8 cellular contexts compared by ENCODE assay signal in the genomic region with DNA sequence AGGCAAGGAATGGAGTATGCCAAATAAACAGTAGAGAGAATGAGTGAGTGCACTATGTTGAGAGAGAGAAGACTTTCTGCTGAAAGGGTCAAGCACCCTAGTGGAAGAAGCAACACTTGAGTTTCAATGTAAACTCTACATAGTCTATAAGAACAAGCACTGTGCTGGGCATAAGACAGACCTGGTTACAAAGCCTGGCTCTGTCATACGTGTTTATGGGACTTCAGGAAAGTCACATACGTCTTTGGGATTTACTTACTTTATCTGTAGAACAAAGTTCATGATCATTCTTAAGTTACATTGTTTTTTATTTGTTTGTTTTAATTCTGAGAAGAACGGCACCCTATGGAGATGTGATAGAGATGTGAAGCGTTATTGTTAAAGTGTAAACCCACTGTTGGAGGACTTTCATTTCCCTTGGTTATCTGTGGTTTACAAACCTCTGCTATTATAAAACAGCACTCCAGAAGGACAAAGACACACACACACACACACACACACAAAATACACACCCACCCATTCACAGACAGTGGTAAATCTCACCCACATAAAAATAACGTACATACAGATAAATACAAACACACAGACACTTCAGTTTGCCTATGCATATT.
"Had no signal": no experiment of that assay in that cellular context is flagged by ENCODE, and none has a peak within 500 bp of the region (broad histone marks: within the 10 kb centered on the region; RNA-seq: fewer than 3 reads in every experiment).

No MANE protein-coding gene starts in this region.

- H3K4me3 ChIP-seq: GM12878 had no signal

- ATAC-seq: GM12878 had no signal

- DNase-seq: GDM1, GF-D8 had no signal

- FAIRE-seq: G401.6, GM12878, GM12891, GM12892, GM18507, GM19239 had no signal
